16 cellular contexts compared by ENCODE assay signal in the genomic region with DNA sequence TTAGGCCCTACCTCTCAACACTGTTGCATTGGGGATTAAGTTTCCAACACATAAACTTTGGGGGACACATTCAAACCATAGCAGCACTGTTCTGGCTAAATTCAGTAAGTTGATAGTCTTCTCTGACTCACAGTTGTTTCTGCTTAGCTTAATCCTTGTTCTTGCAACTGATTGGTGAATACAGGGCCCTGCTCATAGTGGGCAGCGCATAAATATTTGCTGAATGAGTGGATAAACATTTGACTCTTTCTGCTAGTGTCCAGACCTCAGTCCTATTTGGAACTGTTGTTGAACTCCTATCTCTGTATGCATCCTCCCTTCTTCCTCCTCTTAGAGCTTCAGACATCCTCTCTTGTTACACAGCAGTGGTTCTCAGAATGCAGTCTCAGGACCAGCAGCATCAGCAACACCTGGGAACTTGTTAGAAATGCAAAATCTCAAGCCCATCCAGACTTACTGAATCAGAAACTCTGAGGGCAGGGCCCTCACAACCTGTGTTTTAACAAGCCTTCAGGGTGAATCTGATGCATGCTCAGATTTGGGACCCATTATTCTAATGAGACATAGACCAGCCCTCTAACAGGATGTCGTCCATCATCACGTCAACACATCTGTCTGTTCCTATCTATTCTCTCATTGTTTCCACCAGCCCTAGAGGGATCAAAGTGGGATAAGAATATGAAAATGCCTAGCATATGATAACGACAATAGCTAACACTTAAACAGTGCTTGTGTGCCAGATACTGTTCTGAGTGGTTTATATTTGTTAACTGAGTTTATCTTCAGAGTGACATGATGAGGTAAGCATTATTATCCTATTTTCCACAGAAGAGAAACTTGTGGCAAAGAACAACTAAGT. TPM values are rescaled to one million over a fixed set of nuclear protein-coding genes. Genes with fewer than 3 reads are reported as not detected.
A peak's percentile ranks its signal among the peaks of the same experiment; 100 is the strongest.
DNase-seq lines count a peak whose midpoint lies in the region; ATAC-seq and TF ChIP-seq lines count a peak whose summit lies in the region.
"Had no signal": no experiment of that assay in that cellular context is flagged by ENCODE, and none has a peak within 500 bp of the region (broad histone marks: within the 10 kb centered on the region; RNA-seq: fewer than 3 reads in every experiment).

No MANE protein-coding gene starts in this region.

- no peak overlapping the region for H3K9ac ChIP-seq in H9 (ENCODE audit: extremely low read depth, insufficient read length, low read length)

- no peak overlapping the region for H2BK15ac ChIP-seq in H9 (ENCODE audit: low read depth, low read length)

- H3K4me3 Mint-ChIP-seq in H9: no peak overlapping the region
- H3K4me3 Mint-ChIP-seq: activated CD8-positive, alpha-beta memory T cell treated with anti-CD3 and anti-CD28 coated beads, Interleukin-2, amount 10 ng/mL, durations not matched to agents 7 days and 5 days had no signal

- no peak overlapping the region for H3K23ac ChIP-seq in H9 (ENCODE audit: insufficient read length, low read depth, low read length)

- no peak overlapping the region for H4K5ac ChIP-seq in H9 (ENCODE audit: insufficient read length, low read depth, low read length)

- H3K79me1 ChIP-seq in H9 (ENCODE audit: insufficient read depth, low read depth, low read length, poor library complexity, severe bottlenecking): no peaks in the 10 kb centered on the region

- intact Hi-C loops in right cardiac atrium (cut with DNase I): no loop called here

- H2BK20ac ChIP-seq in H9 (ENCODE audit: low read depth, low read length, poor library complexity, severe bottlenecking): no peak overlapping the region

- no peak overlapping the region for H3T11ph ChIP-seq in H9 (ENCODE audit: low read length)

- H3K36me3 ChIP-seq in urinary bladder (ENCODE audit: insufficient read depth): no peaks in the 10 kb centered on the region
- H3K36me3 ChIP-seq: thyroid gland had no signal

- H3K27me3 Mint-ChIP-seq in H9 (ENCODE audit: low read depth): peaks cover 9% of the 10 kb centered on the region

- H2BK120ac ChIP-seq in H9 (ENCODE audit: low read depth, low read length, poor library complexity, severe bottlenecking): no peak overlapping the region

- H3K4me1 Mint-ChIP-seq in H9: no peaks in the 10 kb centered on the region
- H3K4me1 Mint-ChIP-seq: activated CD8-positive, alpha-beta memory T cell treated with anti-CD3 and anti-CD28 coated beads, Interleukin-2, amount 10 ng/mL, durations not matched to agents 7 days and 5 days had no signal

- H3K4me1 ChIP-seq in right cardiac atrium (ENCODE audit: control insufficient read depth, insufficient read depth, low read length): peaks cover 2% of the 10 kb centered on the region
- H3K4me1 ChIP-seq in urinary bladder (ENCODE audit: insufficient read depth): peaks cover 3% of the 10 kb centered on the region
- no peaks in the 10 kb centered on the region for H3K4me1 ChIP-seq in H9 (ENCODE audit: insufficient read depth, low read length)
- H3K4me1 ChIP-seq: thyroid gland had no signal

- H3K14ac ChIP-seq in H9 (ENCODE audit: insufficient read depth, low read length): no peak overlapping the region

- H3K9me3 Mint-ChIP-seq in H9: no peaks in the 10 kb centered on the region

- H3K56ac ChIP-seq in H9 (ENCODE audit: insufficient read length, low read depth, low read length): no peak overlapping the region

- peak; percentile 10 for DNase-seq in NCI-H82 (lab: John Stamatoyannopoulos, UW)
- no peak for DNase-seq in NCI-H82 treated with DMSO at 0.1 percent for 48 hours (lab: John Stamatoyannopoulos, UW; ENCODE audit: unreplicated experiment)
- peak; percentile 68 for DNase-seq in amniotic stem cell (lab: John Stamatoyannopoulos, UW)
- no peak for DNase-seq in right cardiac atrium
- no peak for DNase-seq in H9
- no peak for DNase-seq in stimulated activated CD4-positive, alpha-beta T cell treated with anti-CD3 and anti-CD28 coated beads, Interleukin-4, amount 100 ng/mL, for 4 hours
- DNase-seq: activated CD8-positive, alpha-beta memory T cell treated with anti-CD3 and anti-CD28 coated beads, Interleukin-2, amount 10 ng/mL, durations not matched to agents 7 days and 5 days; effector CD4-positive, alpha-beta T cell; NCI-H2171 treated with DMSO at 0.1 percent for 48 hours; thyroid gland had no signal

- H3K4me3 ChIP-seq in right cardiac atrium (ENCODE audit: low read length) (no peak overlapping the region), urinary bladder (ENCODE audit: low read depth, low read length) (no peak overlapping the region)
- H3K4me3 ChIP-seq: thyroid gland had no signal

- WGBS in right cardiac atrium: 39% methylated on average over 4 of the region's 4 CpGs
- WGBS in urinary bladder: 39% methylated on average over 4 of the region's 4 CpGs
- WGBS in H9 (ENCODE audit: extremely low coverage, insufficient read length, low lambda C conversion rate): no CpG with 5 or more reads among the region's 4 CpGs

- H3K27me3 ChIP-seq in right cardiac atrium (ENCODE audit: control insufficient read depth, insufficient read depth): no peaks in the 10 kb centered on the region
- no peaks in the 10 kb centered on the region for H3K27me3 ChIP-seq in H9 (ENCODE audit: insufficient read depth, low read length)
- H3K27me3 ChIP-seq: thyroid gland had no signal

- peak overlapping the region; percentile 37 for H3K27ac ChIP-seq in right cardiac atrium (ENCODE audit: low read length)
- peak overlapping the region; percentile 57 for H3K27ac ChIP-seq in urinary bladder (ENCODE audit: low read depth)
- H3K27ac ChIP-seq in H9 (ENCODE audit: insufficient read length, low read depth, low read length): no peak overlapping the region
- H3K27ac ChIP-seq: 22Rv1, thyroid gland had no signal

- no peaks in the 10 kb centered on the region for H4K20me1 ChIP-seq in H9 (ENCODE audit: control insufficient read depth, insufficient read depth, insufficient read length)

- H3K79me2 ChIP-seq in H9 (ENCODE audit: insufficient read depth, low read length): no peaks in the 10 kb centered on the region

- ATAC-seq in right cardiac atrium: peak; percentile 48 to 61
- ATAC-seq in HG03571 (IDR thresholded peaks at IDR 0.05; ENCODE audit: unreplicated experiment): no peak
- ATAC-seq: activated CD8-positive, alpha-beta memory T cell treated with anti-CD3 and anti-CD28 coated beads, Interleukin-2, amount 10 ng/mL, durations not matched to agents 7 days and 5 days; HCT116; Panc1; sciatic nerve had no signal

- no peaks in the 10 kb centered on the region for H3K23me2 ChIP-seq in H9 (ENCODE audit: insufficient read length, low read depth, low read length, poor library complexity, severe bottlenecking)

- H2BK5ac ChIP-seq in H9 (ENCODE audit: insufficient read length, low read length): no peak overlapping the region

- H3K9me3 ChIP-seq in right cardiac atrium (ENCODE audit: control insufficient read depth, low read length) (no peaks in the 10 kb centered on the region), H9 (ENCODE audit: control insufficient read depth, low read depth, low read length) (no peaks in the 10 kb centered on the region)
- H3K9me3 ChIP-seq: thyroid gland had no signal

- H3K27ac Mint-ChIP-seq in H9: no peak overlapping the region
- H3K27ac Mint-ChIP-seq: activated CD8-positive, alpha-beta memory T cell treated with anti-CD3 and anti-CD28 coated beads, Interleukin-2, amount 10 ng/mL, durations not matched to agents 7 days and 5 days had no signal

- no peak overlapping the region for H2AK5ac ChIP-seq in H9 (ENCODE audit: insufficient read length, low read length)

- H2AFZ ChIP-seq in H9 (ENCODE audit: low read length): no peak overlapping the region

- no peak for TF ChIP-seq CTCF in H9 (conservative IDR thresholded peaks at IDR 0.05)

- no peak overlapping the region for H3K18ac ChIP-seq in H9 (ENCODE audit: insufficient read length, low read depth, low read length)

- H3K4ac ChIP-seq in H9 (ENCODE audit: low read depth, low read length): no peak overlapping the region

- H2BK12ac ChIP-seq in H9 (ENCODE audit: insufficient read length, low read depth, low read length): no peak overlapping the region

- no peaks in the 10 kb centered on the region for H3K36me3 Mint-ChIP-seq in H9 (ENCODE audit: insufficient read depth in 1 of 3, low read depth in 3 of 3)
- H3K36me3 Mint-ChIP-seq: activated CD8-positive, alpha-beta memory T cell treated with anti-CD3 and anti-CD28 coated beads, Interleukin-2, amount 10 ng/mL, durations not matched to agents 7 days and 5 days had no signal

- no peak overlapping the region for H4K91ac ChIP-seq in H9 (ENCODE audit: insufficient read length, low read depth, low read length)

- H4K8ac ChIP-seq in H9 (replicated peaks; ENCODE audit: insufficient read length, low read depth, low read length): no peak overlapping the region

- no peak overlapping the region for H3K4me2 ChIP-seq in H9 (ENCODE audit: insufficient read depth, insufficient read length, low read length)

RNA-seq across cellular contexts. Expression of a gene that starts 22.3 kb away (rescaled TPM):
- total RNA-seq in right cardiac atrium: 10 to 100 TPM; 22.7 to 32.7 (median 28.3) TPM
- polyA plus RNA-seq in right cardiac atrium: 12.6 TPM
- 131 TPM for total RNA-seq in urinary bladder
- 71.5 TPM for polyA plus RNA-seq in urinary bladder
- 0.20 and 0.22 TPM in 2 replicates for total RNA-seq in H9 (2021)
- total RNA-seq: activated CD8-positive, alpha-beta memory T cell treated with anti-CD3 and anti-CD28 coated beads, Interleukin-2, amount 10 ng/mL, durations not matched to agents 7 days and 5 days had no signal

Comparison
In these comparisons a context has a peak if more than half of its experiments do, and no peak if none do; other contexts are left out.
1. DNase-seq: peak in NCI-H82 (single experiment) and amniotic stem cell (single experiment); none in NCI-H82 treated with DMSO at 0.1 percent for 48 hours (single experiment), right cardiac atrium (0 of 3), H9 (single experiment) and stimulated activated CD4-positive, alpha-beta T cell treated with anti-CD3 and anti-CD28 coated beads, Interleukin-4, amount 100 ng/mL, for 4 hours (0 of 2).
2. RNA of a gene that starts 22.3 kb away (total RNA-seq): 131 TPM in urinary bladder (single experiment) and 22.7 to 32.7 TPM in right cardiac atrium; 0.20 to 0.22 TPM in H9; every median in the first group is over 10 times any median in the second.